ENCODE assay signal across 20 cellular contexts in genomic region chr4:121273191-121273590, GRCh38.
DNase-seq lines count a peak whose midpoint lies in the region; ATAC-seq and TF ChIP-seq lines count a peak whose summit lies in the region.
"Had no signal": no experiment of that assay in that cellular context is flagged by ENCODE, and none has a peak within 500 bp of the region (broad histone marks: within the 10 kb centered on the region; RNA-seq: fewer than 3 reads in every experiment).

No MANE protein-coding gene starts in this region.

- H3K4me1 Mint-ChIP-seq in CD8-positive, alpha-beta T cell (ENCODE audit: low read depth), result peaks cover 11% of the 10 kb centered on the region
- peaks cover 30% of the 10 kb centered on the region for H3K4me1 Mint-ChIP-seq in Caco-2 (ENCODE audit: low read depth, unreplicated experiment)
- peaks cover 3 to 10% (median 8%) of the 10 kb centered on the region in 4 donors for H3K4me1 Mint-ChIP-seq in naive thymus-derived CD8-positive, alpha-beta T cell
- H3K4me1 Mint-ChIP-seq in activated CD8-positive, alpha-beta memory T cell treated with anti-CD3 and anti-CD28 coated beads, Interleukin-2, amount 10 ng/mL, durations not matched to agents 7 days and 5 days, result peaks cover 14% of the 10 kb centered on the region

- H3K4me3 Mint-ChIP-seq in CD8-positive, alpha-beta T cell, result no peak overlapping the region
- no peak overlapping the region for H3K4me3 Mint-ChIP-seq in Caco-2 (ENCODE audit: unreplicated experiment)
- no peak overlapping the region for H3K4me3 Mint-ChIP-seq in naive thymus-derived CD8-positive, alpha-beta T cell
- H3K4me3 Mint-ChIP-seq in activated CD8-positive, alpha-beta memory T cell treated with anti-CD3 and anti-CD28 coated beads, Interleukin-2, amount 10 ng/mL, durations not matched to agents 7 days and 5 days, result no peak overlapping the region
- H3K4me3 Mint-ChIP-seq: CD4-positive, CD25-positive, alpha-beta regulatory T cell; GM23338 had no signal

- H2AFZ ChIP-seq in PC-9, result no peak overlapping the region

- no peak overlapping the region for H3K27ac ChIP-seq in CD8-positive, alpha-beta T cell (ENCODE audit: low read depth, low read length)
- peak overlapping the region; percentile 29; the same call in 1 of the 2 replicates for H3K27ac ChIP-seq in PC-9

- H3K9me2 ChIP-seq in PC-9 (ENCODE audit: insufficient read depth), result no peaks in the 10 kb centered on the region

- no peaks in the 10 kb centered on the region for H3K36me3 Mint-ChIP-seq in CD8-positive, alpha-beta T cell
- no peaks in the 10 kb centered on the region for H3K36me3 Mint-ChIP-seq in Caco-2 (ENCODE audit: insufficient read depth, unreplicated experiment)
- H3K36me3 Mint-ChIP-seq in naive thymus-derived CD8-positive, alpha-beta T cell, result no peaks in the 10 kb centered on the region
- H3K36me3 Mint-ChIP-seq in activated CD8-positive, alpha-beta memory T cell treated with anti-CD3 and anti-CD28 coated beads, Interleukin-2, amount 10 ng/mL, durations not matched to agents 7 days and 5 days, result peaks cover 5% of the 10 kb centered on the region

- no peaks in the 10 kb centered on the region for H4K20me1 ChIP-seq in PC-9 (ENCODE audit: insufficient read depth)

- CTCF ChIA-PET in CD8-positive, alpha-beta T cell (lab: Charles Lee), result interaction anchor here (0.7 to 1.6 kb wide), 3 partner anchors 35 to 228 kb away, joined by 3 to 7 read pairs (median 4); no protein-coding TSS in a partner anchor
- CTCF ChIA-PET in Caco-2 (lab: Charles Lee) (interaction anchor here (0.8 kb wide), 1 partner anchor 81 kb away, joined by 3 read pairs; no protein-coding TSS in a partner anchor), PC-9 (lab: Charles Lee) (no interaction called here)
- CTCF ChIA-PET in activated CD8-positive, alpha-beta memory T cell treated with anti-CD3 and anti-CD28 coated beads, Interleukin-2, amount 10 ng/mL, durations not matched to agents 7 days and 5 days (lab: Charles Lee), result interaction anchor here (0.7 to 2.2 kb wide), 6 partner anchors 21 to 149 kb away, joined by 3 to 14 read pairs (median 4); no protein-coding TSS in a partner anchor

- no peak overlapping the region for H3K4me2 ChIP-seq in PC-9
- H3K4me2 ChIP-seq: GM23338 had no signal

- H3K4me1 ChIP-seq in CD8-positive, alpha-beta T cell (ENCODE audit: insufficient read depth, low read length), result no peaks in the 10 kb centered on the region
- H3K4me1 ChIP-seq in Caco-2 (peaks cover 47% of the 10 kb centered on the region), PC-9 (replicated peaks; ENCODE audit: insufficient read depth) (peaks cover 15% of the 10 kb centered on the region)
- H3K4me1 ChIP-seq: HAP-1 had no signal

- POLR2A ChIA-PET in CD8-positive, alpha-beta T cell (lab: Charles Lee), result interaction anchor here (0.7 kb wide), 1 partner anchor 151 kb away, joined by 3 read pairs; no protein-coding TSS in a partner anchor
- POLR2A ChIA-PET in Caco-2 (lab: Charles Lee) (no interaction called here), PC-9 (lab: Charles Lee; ENCODE audit: unreplicated experiment) (interaction anchor here (0.6 kb wide), 1 partner anchor 424 kb away, joined by 3 read pairs; the partner anchor contains the start of gene ANXA5)
- POLR2A ChIA-PET in naive thymus-derived CD8-positive, alpha-beta T cell (lab: Charles Lee), result no interaction called here

- no peaks in the 10 kb centered on the region for H3K36me3 ChIP-seq in CD8-positive, alpha-beta T cell (ENCODE audit: insufficient read depth, low read length)
- H3K36me3 ChIP-seq in Caco-2 (ENCODE audit: control insufficient read depth, insufficient read depth, low read length), result no peaks in the 10 kb centered on the region
- no peaks in the 10 kb centered on the region for H3K36me3 ChIP-seq in PC-9 (ENCODE audit: low read depth)
- H3K36me3 ChIP-seq: HAP-1 had no signal

- peaks cover 13% of the 10 kb centered on the region for H3F3A ChIP-seq in PC-9 (ENCODE audit: insufficient read depth, low read depth)

- DNase-seq in CD8-positive, alpha-beta T cell, result no peak
- DNase-seq in Caco-2, result no peak
- no peak for DNase-seq in PC-9
- DNase-seq in naive thymus-derived CD8-positive, alpha-beta T cell, result peak in 3 of 10 donors; percentile 5 to 49 (median 21)
- no peak for DNase-seq in activated CD8-positive, alpha-beta memory T cell treated with anti-CD3 and anti-CD28 coated beads, Interleukin-2, amount 10 ng/mL, durations not matched to agents 7 days and 5 days
- DNase-seq: COR-L47, DMS 273 treated with DMSO at 0.1 percent for 48 hours, NCI-H1092 treated with DMSO at 0.1 percent for 48 hours, NCI-H1436 treated with DMSO at 0.1 percent for 48 hours, NCI-H2029 treated with DMSO at 0.1 percent for 48 hours, NCI-H345, NCI-H526, SIG-M5 had no signal

- intact Hi-C loops in CD8-positive, alpha-beta T cell (cut with DNase I, micrococcal nuclease), result no loop called here
- intact Hi-C loops in Caco-2 (cut with micrococcal nuclease; ENCODE audit: unreplicated experiment) (no loop called here), PC-9 (cut with micrococcal nuclease; ENCODE audit: unreplicated experiment) (loop anchor here (2.0 kb wide), 1 partner anchor 34 kb away; no protein-coding TSS in a partner anchor)

- H3K79me2 ChIP-seq in PC-9 (ENCODE audit: low read depth), result no peaks in the 10 kb centered on the region

- no peak overlapping the region for H3K27ac Mint-ChIP-seq in CD8-positive, alpha-beta T cell
- H3K27ac Mint-ChIP-seq in Caco-2 (ENCODE audit: unreplicated experiment), result peak overlapping the region; percentile 60
- H3K27ac Mint-ChIP-seq in naive thymus-derived CD8-positive, alpha-beta T cell, result peak overlapping the region in 2 of 10 donors; percentile 26 to 81
- H3K27ac Mint-ChIP-seq in activated CD8-positive, alpha-beta memory T cell treated with anti-CD3 and anti-CD28 coated beads, Interleukin-2, amount 10 ng/mL, durations not matched to agents 7 days and 5 days, result no peak overlapping the region
- H3K27ac Mint-ChIP-seq: CD4-positive, CD25-positive, alpha-beta regulatory T cell had no signal

- H3K27me3 Mint-ChIP-seq in CD8-positive, alpha-beta T cell (ENCODE audit: low read depth), result no peaks in the 10 kb centered on the region
- no peaks in the 10 kb centered on the region for H3K27me3 Mint-ChIP-seq in Caco-2 (ENCODE audit: insufficient read depth, unreplicated experiment)
- H3K27me3 Mint-ChIP-seq in naive thymus-derived CD8-positive, alpha-beta T cell, result peaks cover 0 to 27% (median 5%) of the 10 kb centered on the region in 5 donors
- no peaks in the 10 kb centered on the region for H3K27me3 Mint-ChIP-seq in activated CD8-positive, alpha-beta memory T cell treated with anti-CD3 and anti-CD28 coated beads, Interleukin-2, amount 10 ng/mL, durations not matched to agents 7 days and 5 days
- H3K27me3 Mint-ChIP-seq: CD4-positive, CD25-positive, alpha-beta regulatory T cell had no signal

- H3K9me3 Mint-ChIP-seq in CD8-positive, alpha-beta T cell, result no peaks in the 10 kb centered on the region
- peaks cover 7% of the 10 kb centered on the region for H3K9me3 Mint-ChIP-seq in Caco-2 (ENCODE audit: unreplicated experiment)
- no peaks in the 10 kb centered on the region for H3K9me3 Mint-ChIP-seq in naive thymus-derived CD8-positive, alpha-beta T cell
- no peaks in the 10 kb centered on the region for H3K9me3 Mint-ChIP-seq in activated CD8-positive, alpha-beta memory T cell treated with anti-CD3 and anti-CD28 coated beads, Interleukin-2, amount 10 ng/mL, durations not matched to agents 7 days and 5 days (ENCODE audit: low read depth)
- H3K9me3 Mint-ChIP-seq: GM23338 had no signal

- TF ChIP-seq CTCF in CD8-positive, alpha-beta T cell (IDR thresholded peaks at IDR 0.05), result no peak
- TF ChIP-seq CTCF in Caco-2 (IDR thresholded peaks at IDR 0.05; ENCODE audit: insufficient read depth in 1 of 2, low read depth in 1 of 2, low read length in 1 of 2, severe bottlenecking in 1 of 2, unreplicated experiment in 1 of 2), result no peak
- TF ChIP-seq CTCF in PC-9 (conservative IDR thresholded peaks at IDR 0.05), result no peak

- no TSS peak for BruUV-seq in Caco-2 (replicated peaks; lab: Mats Ljungman, UMichigan)
- no TSS peak for BruUV-seq in PC-9 (replicated peaks; lab: Mats Ljungman, UMichigan)

- H3K9me3 ChIP-seq in CD8-positive, alpha-beta T cell (ENCODE audit: low read length), result no peaks in the 10 kb centered on the region
- H3K9me3 ChIP-seq in Caco-2 (no peaks in the 10 kb centered on the region), PC-9 (ENCODE audit: insufficient read depth, low read depth) (no peaks in the 10 kb centered on the region)
- H3K9me3 ChIP-seq: HAP-1 had no signal

- peak; percentile 52 for ATAC-seq in CD8-positive, alpha-beta T cell
- peak; percentile 46 to 87 for ATAC-seq in naive thymus-derived CD8-positive, alpha-beta T cell
- no peak for ATAC-seq in activated CD8-positive, alpha-beta memory T cell treated with anti-CD3 and anti-CD28 coated beads, Interleukin-2, amount 10 ng/mL, durations not matched to agents 7 days and 5 days
- ATAC-seq in GM18909 (IDR thresholded peaks at IDR 0.05; ENCODE audit: poor library complexity, unreplicated experiment), result no peak
- no peak for ATAC-seq in GM21737 (IDR thresholded peaks at IDR 0.05; ENCODE audit: unreplicated experiment)
- ATAC-seq: GM23338, SK-N-SH treated with all-trans-retinoic acid at 6 μM for 48 hours had no signal

- H3K4me3 ChIP-seq in CD8-positive, alpha-beta T cell (ENCODE audit: low read depth, low read length), result no peak overlapping the region
- no peak overlapping the region for H3K4me3 ChIP-seq in Caco-2 (ENCODE audit: low read depth, low read length)
- no peak overlapping the region for H3K4me3 ChIP-seq in PC-9
- H3K4me3 ChIP-seq: GM23338, HAP-1, K562 had no signal

- no peaks in the 10 kb centered on the region for H3K27me3 ChIP-seq in CD8-positive, alpha-beta T cell (ENCODE audit: insufficient read depth, low read length)
- H3K27me3 ChIP-seq in Caco-2 (replicated peaks; ENCODE audit: control insufficient read depth, insufficient read depth, low read length) (no peaks in the 10 kb centered on the region), PC-9 (ENCODE audit: insufficient read depth, low read depth) (no peaks in the 10 kb centered on the region)

Comparison
In these comparisons a context has a peak if more than half of its experiments do, and no peak if none do; other contexts are left out.
1. ATAC-seq: peak in CD8-positive, alpha-beta T cell (single experiment) and naive thymus-derived CD8-positive, alpha-beta T cell (2 of 2); none in activated CD8-positive, alpha-beta memory T cell treated with anti-CD3 and anti-CD28 coated beads, Interleukin-2, amount 10 ng/mL, durations not matched to agents 7 days and 5 days (single experiment), GM18909 (single experiment) and GM21737 (single experiment).
2. POLR2A ChIA-PET loops: an anchor here in CD8-positive, alpha-beta T cell (0.7 kb wide) and PC-9 (0.6 kb wide); none called in Caco-2 and naive thymus-derived CD8-positive, alpha-beta T cell.